Comparison of ENCODE assay signal across 8 cellular contexts in the genomic region with DNA sequence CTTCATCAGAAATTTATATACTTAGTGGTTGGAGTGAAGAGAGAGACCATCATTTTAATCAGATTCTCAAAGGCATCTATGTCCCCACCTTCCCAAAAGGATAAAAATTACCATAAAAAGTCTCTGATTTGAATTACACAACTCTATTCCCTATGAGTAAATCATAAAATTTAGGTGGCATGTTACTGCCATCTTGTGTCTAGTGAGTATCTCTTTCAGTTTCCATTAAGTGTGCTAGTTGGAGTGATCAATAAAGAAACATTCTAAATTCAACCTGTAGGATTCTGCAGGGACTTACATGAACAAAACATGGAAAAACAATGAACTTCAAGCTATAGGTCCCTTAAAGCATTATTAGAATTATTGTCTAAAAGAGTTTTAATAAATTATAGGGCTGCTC.
DNase-seq lines count a peak whose midpoint lies in the region; ATAC-seq and TF ChIP-seq lines count a peak whose summit lies in the region.

No MANE protein-coding gene starts in this region.

- H3K4me1 Mint-ChIP-seq in chondrocyte (ENCODE audit: low read depth) (peaks cover 3% of the 10 kb centered on the region), nephron (peaks cover 54% of the 10 kb centered on the region)
- no peaks in the 10 kb centered on the region for H3K4me1 Mint-ChIP-seq in activated T-cell treated with anti-CD3 and anti-CD28 coated beads, Interleukin-2, amount 50 U/mL, for 24 hours (ENCODE audit: low read depth)
- no peaks in the 10 kb centered on the region for H3K4me1 Mint-ChIP-seq in activated CD4-positive, alpha-beta memory T cell treated with anti-CD3 and anti-CD28 coated beads for 36 hours (ENCODE audit: low read depth)

- H3K36me3 Mint-ChIP-seq in chondrocyte (ENCODE audit: low read depth): no peaks in the 10 kb centered on the region
- no peaks in the 10 kb centered on the region for H3K36me3 Mint-ChIP-seq in nephron (ENCODE audit: low read depth)
- no peaks in the 10 kb centered on the region for H3K36me3 Mint-ChIP-seq in activated T-cell treated with anti-CD3 and anti-CD28 coated beads, Interleukin-2, amount 50 U/mL, for 24 hours (ENCODE audit: low read depth)
- no peaks in the 10 kb centered on the region for H3K36me3 Mint-ChIP-seq in activated CD4-positive, alpha-beta memory T cell treated with anti-CD3 and anti-CD28 coated beads for 36 hours

- H3K4me3 Mint-ChIP-seq in chondrocyte (ENCODE audit: unreplicated experiment) (no peak overlapping the region), nephron (peak overlapping the region in 1 of 3 experiments; percentile 8)
- no peak overlapping the region for H3K4me3 Mint-ChIP-seq in activated T-cell treated with anti-CD3 and anti-CD28 coated beads, Interleukin-2, amount 50 U/mL, for 24 hours
- no peak overlapping the region for H3K4me3 Mint-ChIP-seq in activated CD4-positive, alpha-beta memory T cell treated with anti-CD3 and anti-CD28 coated beads for 36 hours

- no peaks in the 10 kb centered on the region for H3K9me3 Mint-ChIP-seq in chondrocyte (ENCODE audit: low read depth)
- peaks cover 3% of the 10 kb centered on the region for H3K9me3 Mint-ChIP-seq in nephron
- no peaks in the 10 kb centered on the region for H3K9me3 Mint-ChIP-seq in activated T-cell treated with anti-CD3 and anti-CD28 coated beads, Interleukin-2, amount 50 U/mL, for 24 hours
- no peaks in the 10 kb centered on the region for H3K9me3 Mint-ChIP-seq in activated CD4-positive, alpha-beta memory T cell treated with anti-CD3 and anti-CD28 coated beads for 36 hours

- H3K27me3 Mint-ChIP-seq in chondrocyte (ENCODE audit: low read depth) (no peaks in the 10 kb centered on the region), nephron (ENCODE audit: low read depth) (no peaks in the 10 kb centered on the region)
- no peaks in the 10 kb centered on the region for H3K27me3 Mint-ChIP-seq in activated T-cell treated with anti-CD3 and anti-CD28 coated beads, Interleukin-2, amount 50 U/mL, for 24 hours
- no peaks in the 10 kb centered on the region for H3K27me3 Mint-ChIP-seq in activated CD4-positive, alpha-beta memory T cell treated with anti-CD3 and anti-CD28 coated beads for 36 hours

- intact Hi-C loops in activated CD4-positive, alpha-beta memory T cell treated with anti-CD3 and anti-CD28 coated beads for 36 hours (cut with micrococcal nuclease): loop anchor here (2.0 kb wide), 1 partner anchor 407 kb away; no protein-coding TSS in a partner anchor

- DNase-seq in GM04504 (ENCODE audit: low read depth): peak; percentile 36
- DNase-seq in NCI-H226: peak; percentile 34
- DNase-seq in chondrocyte (ENCODE audit: low spot score): no peak
- no peak for DNase-seq in activated T-cell treated with anti-CD3 and anti-CD28 coated beads, Interleukin-2, amount 50 U/mL, for 24 hours
- no peak for DNase-seq in activated CD4-positive, alpha-beta memory T cell treated with anti-CD3 and anti-CD28 coated beads for 36 hours

- TF ChIP-seq CTCF in chondrocyte (IDR thresholded peaks at IDR 0.05): peak; percentile 79
- peak; percentile 41 to 57 (median 52) for TF ChIP-seq CTCF in nephron (IDR thresholded peaks at IDR 0.05; ENCODE audit: unreplicated experiment in 3 of 3)

- no peak overlapping the region for H3K27ac Mint-ChIP-seq in chondrocyte (ENCODE audit: unreplicated experiment)
- H3K27ac Mint-ChIP-seq in nephron: peak overlapping the region; percentile 64 to 93 (median 92)
- no peak overlapping the region for H3K27ac Mint-ChIP-seq in activated T-cell treated with anti-CD3 and anti-CD28 coated beads, Interleukin-2, amount 50 U/mL, for 24 hours
- no peak overlapping the region for H3K27ac Mint-ChIP-seq in activated CD4-positive, alpha-beta memory T cell treated with anti-CD3 and anti-CD28 coated beads for 36 hours

- ATAC-seq in GM19328 (IDR thresholded peaks at IDR 0.05; ENCODE audit: unreplicated experiment): no peak
- no peak for ATAC-seq in HG03095 (IDR thresholded peaks at IDR 0.05; ENCODE audit: unreplicated experiment)

- POLR2A ChIA-PET in activated CD4-positive, alpha-beta memory T cell treated with anti-CD3 and anti-CD28 coated beads for 36 hours (lab: Charles Lee): no interaction called here

- CTCF ChIA-PET in activated CD4-positive, alpha-beta memory T cell treated with anti-CD3 and anti-CD28 coated beads for 36 hours (lab: Charles Lee): interaction anchor here (1.0 kb wide), 1 partner anchor 408 kb away, joined by 5 read pairs; no protein-coding TSS in a partner anchor

Comparison
In these comparisons a context has a peak if more than half of its experiments do, and no peak if none do; other contexts are left out.
1. DNase-seq: peak in GM04504 (single experiment) and NCI-H226 (single experiment); none in chondrocyte (single experiment), activated T-cell treated with anti-CD3 and anti-CD28 coated beads, Interleukin-2, amount 50 U/mL, for 24 hours (single experiment) and activated CD4-positive, alpha-beta memory T cell treated with anti-CD3 and anti-CD28 coated beads for 36 hours (single experiment).
2. H3K27ac Mint-ChIP-seq: peak in nephron (3 of 3); none in chondrocyte (single experiment), activated T-cell treated with anti-CD3 and anti-CD28 coated beads, Interleukin-2, amount 50 U/mL, for 24 hours (single experiment) and activated CD4-positive, alpha-beta memory T cell treated with anti-CD3 and anti-CD28 coated beads for 36 hours (single experiment).